8 cellular contexts compared by ENCODE assay signal in genomic region chr1:41418868-41419583, GRCh38. TPM values are rescaled to one million over a fixed set of nuclear protein-coding genes. Genes with fewer than 3 reads are reported as not detected.
DNase-seq lines count a peak whose midpoint lies in the region; ATAC-seq and TF ChIP-seq lines count a peak whose summit lies in the region.

No MANE protein-coding gene starts in this region.

- H3K9me3 Mint-ChIP-seq in Calu3 (ENCODE audit: low read depth, unreplicated experiment) = no peaks in the 10 kb centered on the region

- no peak overlapping the region for H3K4me3 Mint-ChIP-seq in Calu3 (ENCODE audit: low read depth, unreplicated experiment)

- H3K36me3 Mint-ChIP-seq in Calu3 (ENCODE audit: insufficient read depth, unreplicated experiment) = peaks cover 11% of the 10 kb centered on the region

- ATAC-seq in omental fat pad (ENCODE audit: low FRiP score) = peak; percentile 84
- no peak for ATAC-seq in HG02938 (IDR thresholded peaks at IDR 0.05; ENCODE audit: unreplicated experiment)
- ATAC-seq in activated CD4-positive, CD25-positive, alpha-beta regulatory T cell treated with anti-CD3 and anti-CD28 coated beads, Interleukin-2, amount 50 U/mL, for 24 hours = no peak

- no peak overlapping the region for H3K27ac Mint-ChIP-seq in Calu3 (ENCODE audit: unreplicated experiment)

- peaks cover under 1% of the 10 kb centered on the region for H3K27me3 Mint-ChIP-seq in Calu3 (ENCODE audit: unreplicated experiment)

- TF ChIP-seq CTCF in Calu3 (IDR thresholded peaks at IDR 0.05; ENCODE audit: unreplicated experiment) = no peak
- no peak for TF ChIP-seq CTCF in omental fat pad (IDR thresholded peaks at IDR 0.05)

- H3K4me1 Mint-ChIP-seq in Calu3 (ENCODE audit: low read depth, unreplicated experiment) = peaks cover 33% of the 10 kb centered on the region

- intact Hi-C loops in Calu3 (cut with micrococcal nuclease; ENCODE audit: unreplicated experiment) = loop anchor here (5.0 kb wide), 1 partner anchor 152 kb away; no protein-coding TSS in a partner anchor

- CTCF ChIA-PET in Calu3 (lab: Charles Lee) = interaction anchor here (0.6 to 2.4 kb wide), 9 partner anchors 14 to 178 kb away, joined by 3 to 21 read pairs (median 4); no protein-coding TSS in a partner anchor

- no TSS peak for BruUV-seq in Calu3 (replicated peaks; lab: Mats Ljungman, UMichigan)

- DNase-seq in Calu3 = peak; percentile 93
- peak; percentile 97 for DNase-seq in NCI-H510A (lab: John Stamatoyannopoulos, UW)
- DNase-seq in epidermal melanocyte (ENCODE audit: insufficient read length, low spot score) = peak; percentile 73
- peak; percentile 34 for DNase-seq in omental fat pad (ENCODE audit: low spot score)
- no peak for DNase-seq in hippocampal formation (lab: John Stamatoyannopoulos, UW)
- DNase-seq in activated CD4-positive, CD25-positive, alpha-beta regulatory T cell treated with anti-CD3 and anti-CD28 coated beads, Interleukin-2, amount 50 U/mL, for 72 hours = no peak

RNA-seq across cellular contexts. Expression of gene FOXO6, which starts 57.8 kb away (rescaled TPM):
- 0.47 and 1.0 TPM in 2 replicates for total RNA-seq in Calu3 (2022)
- under 1 TPM in 3 of 4 donors, not detected in 1; 0.12 to 0.93 (median 0.31) TPM for total RNA-seq in omental fat pad

Comparison
In these comparisons a context has a peak if more than half of its experiments do, and no peak if none do; other contexts are left out.
1. DNase-seq: peak in Calu3 (single experiment), NCI-H510A (single experiment), epidermal melanocyte (single experiment) and omental fat pad (single experiment); none in hippocampal formation (0 of 2) and activated CD4-positive, CD25-positive, alpha-beta regulatory T cell treated with anti-CD3 and anti-CD28 coated beads, Interleukin-2, amount 50 U/mL, for 72 hours (single experiment).